Comparison of ENCODE assay signal across 12 cellular contexts in the genomic region with DNA sequence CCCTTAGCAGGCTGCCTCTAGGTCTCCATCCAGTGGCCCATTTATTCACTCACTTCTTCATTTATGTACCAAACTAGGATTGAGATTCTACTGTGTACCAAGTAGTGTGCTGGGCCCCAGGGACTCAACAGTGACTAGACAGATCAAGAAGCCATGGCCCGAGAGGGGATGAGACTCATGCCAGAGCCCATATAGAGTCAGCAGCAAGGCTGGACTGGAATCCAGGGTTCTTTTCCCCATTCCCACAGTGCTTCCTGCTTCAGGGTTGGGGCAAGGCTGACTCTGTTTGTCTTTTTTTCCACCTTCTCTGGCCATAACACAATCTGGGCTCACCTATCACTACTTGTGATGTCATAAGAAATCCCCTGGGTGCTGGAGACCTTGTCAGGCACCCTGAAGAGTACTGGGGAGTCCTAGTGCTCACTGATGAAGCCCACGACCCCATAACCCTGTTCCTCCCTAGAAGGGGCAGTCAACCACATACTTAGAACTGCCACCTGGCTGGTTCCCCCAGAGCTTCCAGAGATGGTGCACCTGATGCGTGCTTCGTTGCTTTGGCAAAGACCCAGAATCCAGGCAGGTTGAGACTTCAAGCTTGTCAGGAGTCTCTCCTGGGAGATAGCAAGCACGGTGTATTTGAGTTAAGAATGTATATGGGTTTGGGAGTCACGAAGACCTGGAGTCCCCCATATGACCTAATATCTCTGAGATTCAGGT. TPM values are rescaled to one million over a fixed set of nuclear protein-coding genes. Genes with fewer than 3 reads are reported as not detected.
DNase-seq lines count a peak whose midpoint lies in the region; ATAC-seq, FAIRE-seq and TF ChIP-seq lines count a peak whose summit lies in the region.
"Had no signal": no experiment of that assay in that cellular context is flagged by ENCODE, and none has a peak within 500 bp of the region (broad histone marks: within the 10 kb centered on the region; RNA-seq: fewer than 3 reads in every experiment).

No MANE protein-coding gene starts in this region.

- BruUV-seq in GM12878 (replicated peaks; lab: Mats Ljungman, UMichigan): no TSS peak

- peaks cover 14% of the 10 kb centered on the region for H3K4me1 Mint-ChIP-seq in activated naive CD4-positive, alpha-beta T cell treated with anti-CD3 and anti-CD28 coated beads, Interleukin-2, amount 50 U/mL, for 24 hours
- H3K4me1 Mint-ChIP-seq in activated naive CD4-positive, alpha-beta T cell treated with anti-CD3 and anti-CD28 coated beads, Interleukin-2, amount 10 ng/mL, durations not matched to agents 7 days and 5 days: peaks cover 30% of the 10 kb centered on the region

- DNase-seq in activated naive CD4-positive, alpha-beta T cell treated with anti-CD3 and anti-CD28 coated beads, Interleukin-2, amount 10 ng/mL, durations not matched to agents 7 days and 5 days: no peak
- no peak for DNase-seq in GM12878 (ENCODE audit: low read depth, low spot score)
- DNase-seq in lower lobe of right lung: no peak
- no peak for DNase-seq in tibial artery
- no peak for DNase-seq in NCI-H187 treated with DMSO at 0.1 percent for 48 hours (lab: John Stamatoyannopoulos, UW)
- no peak for DNase-seq in 8988T
- DNase-seq: activated CD4-positive, alpha-beta memory T cell treated with anti-CD3 and anti-CD28 coated beads, Interleukin-2, amount 10 ng/mL, durations not matched to agents 7 days and 5 days; cortex of kidney had no signal

- in situ Hi-C loops in GM12878 (cut with MboI): loop anchor here (5.0 kb wide), 2 partner anchors 103 to 128 kb away; no protein-coding TSS in a partner anchor

- H3K9ac ChIP-seq in GM12878 (ENCODE audit: control insufficient read depth, insufficient read depth, low read length): no peak overlapping the region

- no peak overlapping the region for H3K4me3 Mint-ChIP-seq in activated naive CD4-positive, alpha-beta T cell treated with anti-CD3 and anti-CD28 coated beads, Interleukin-2, amount 50 U/mL, for 24 hours
- no peak overlapping the region for H3K4me3 Mint-ChIP-seq in activated naive CD4-positive, alpha-beta T cell treated with anti-CD3 and anti-CD28 coated beads, Interleukin-2, amount 10 ng/mL, durations not matched to agents 7 days and 5 days
- H3K4me3 Mint-ChIP-seq: activated CD4-positive, alpha-beta memory T cell treated with anti-CD3 and anti-CD28 coated beads, Interleukin-2, amount 10 ng/mL, durations not matched to agents 7 days and 5 days had no signal

- H3K27ac ChIP-seq in GM12878 (ENCODE audit: control insufficient read depth, insufficient read depth) (no peak overlapping the region), lower lobe of right lung (peak overlapping the region; percentile 41), tibial artery (peak overlapping the region; percentile 82 to 85)

- RAD21 ChIA-PET in GM12878 (lab: Charles Lee; ENCODE audit: unreplicated experiment): interaction anchor here (0.7 to 4.3 kb wide), 6 partner anchors 24 to 128 kb away, joined by 3 to 43 read pairs (median 6); no protein-coding TSS in a partner anchor

- H3K27ac Mint-ChIP-seq in activated naive CD4-positive, alpha-beta T cell treated with anti-CD3 and anti-CD28 coated beads, Interleukin-2, amount 50 U/mL, for 24 hours: peak overlapping the region; percentile 33
- no peak overlapping the region for H3K27ac Mint-ChIP-seq in activated naive CD4-positive, alpha-beta T cell treated with anti-CD3 and anti-CD28 coated beads, Interleukin-2, amount 10 ng/mL, durations not matched to agents 7 days and 5 days
- H3K27ac Mint-ChIP-seq: activated CD4-positive, alpha-beta memory T cell treated with anti-CD3 and anti-CD28 coated beads, Interleukin-2, amount 10 ng/mL, durations not matched to agents 7 days and 5 days; activated naive CD4-positive, alpha-beta T cell treated with anti-CD3 and anti-CD28 coated beads, Interleukin-2, amount 50 U/mL, for 72 hours had no signal

- TF ChIP-seq RAD21 in GM12878 (IDR thresholded peaks at IDR 0.05; ENCODE audit: insufficient read depth, low read depth, low read length): 0 out of 2 replicates have a peak, but pooled peaks have one; percentile 3

- H3K27me3 Mint-ChIP-seq in activated naive CD4-positive, alpha-beta T cell treated with anti-CD3 and anti-CD28 coated beads, Interleukin-2, amount 50 U/mL, for 24 hours: peaks cover 6% of the 10 kb centered on the region
- H3K27me3 Mint-ChIP-seq in activated naive CD4-positive, alpha-beta T cell treated with anti-CD3 and anti-CD28 coated beads, Interleukin-2, amount 10 ng/mL, durations not matched to agents 7 days and 5 days: peaks cover 80% of the 10 kb centered on the region

- no peak for TF ChIP-seq EP300 in GM12878 (IDR thresholded peaks at IDR 0.05; ENCODE audit: borderline replicate concordance in 1 of 2, control insufficient read depth in 1 of 2, low read depth in 2 of 2, low read length in 2 of 2)

- H3K4me1 ChIP-seq in GM12878 (ENCODE audit: control insufficient read depth, insufficient read depth, low read length) (0 out of 2 replicates have a peak, but pooled peaks cover 2% of the 10 kb centered on the region), lower lobe of right lung (peaks cover 62% of the 10 kb centered on the region), tibial artery (peaks cover 0 to 84% (median 40%) of the 10 kb centered on the region in 4 donors)

- ATAC-seq in GM12878: no peak
- no peak for ATAC-seq in lower lobe of right lung
- no peak for ATAC-seq in HG02981 (IDR thresholded peaks at IDR 0.05; ENCODE audit: unreplicated experiment)

- intact Hi-C loops in GM12878 (cut with micrococcal nuclease; ENCODE audit: unreplicated experiment): loop anchor here (1.0 to 5.0 kb wide), 4 partner anchors 25 to 126 kb away; a partner anchor contains a TSS
- intact Hi-C loops in lower lobe of right lung (cut with DNase I): no loop called here
- intact Hi-C loops in tibial artery (cut with DNase I; ENCODE audit: low total_unique reads): loop anchor here (2.0 kb wide), 1 partner anchor 107 kb away; no protein-coding TSS in a partner anchor

- no peaks in the 10 kb centered on the region for H3K9me3 Mint-ChIP-seq in activated naive CD4-positive, alpha-beta T cell treated with anti-CD3 and anti-CD28 coated beads, Interleukin-2, amount 50 U/mL, for 24 hours
- H3K9me3 Mint-ChIP-seq in activated naive CD4-positive, alpha-beta T cell treated with anti-CD3 and anti-CD28 coated beads, Interleukin-2, amount 10 ng/mL, durations not matched to agents 7 days and 5 days: no peaks in the 10 kb centered on the region
- H3K9me3 Mint-ChIP-seq: activated CD4-positive, alpha-beta memory T cell treated with anti-CD3 and anti-CD28 coated beads, Interleukin-2, amount 10 ng/mL, durations not matched to agents 7 days and 5 days; activated naive CD4-positive, alpha-beta T cell treated with anti-CD3 and anti-CD28 coated beads, Interleukin-2, amount 50 U/mL, for 72 hours had no signal

- no peak overlapping the region for H2AFZ ChIP-seq in GM12878 (ENCODE audit: control insufficient read depth, low read depth, low read length)

- H3K4me3 ChIP-seq in GM12878 (no peak overlapping the region), lower lobe of right lung (no peak overlapping the region), tibial artery (no peak overlapping the region)

- no peaks in the 10 kb centered on the region for H3K36me3 Mint-ChIP-seq in activated naive CD4-positive, alpha-beta T cell treated with anti-CD3 and anti-CD28 coated beads, Interleukin-2, amount 50 U/mL, for 24 hours
- no peaks in the 10 kb centered on the region for H3K36me3 Mint-ChIP-seq in activated naive CD4-positive, alpha-beta T cell treated with anti-CD3 and anti-CD28 coated beads, Interleukin-2, amount 10 ng/mL, durations not matched to agents 7 days and 5 days
- H3K36me3 Mint-ChIP-seq: activated naive CD4-positive, alpha-beta T cell treated with anti-CD3 and anti-CD28 coated beads, Interleukin-2, amount 50 U/mL, for 72 hours had no signal

- WGBS in GM12878 (ENCODE audit: insufficient coverage, insufficient replicate concordance, low lambda C conversion rate, missing lambda C conversion rate): 30% methylated on average over 6 of the region's 6 CpGs

- no peak for TF ChIP-seq POLR2A in GM12878 (IDR thresholded peaks at IDR 0.05; ENCODE audit: low read depth, low read length)

- H3K36me3 ChIP-seq in GM12878 (ENCODE audit: control insufficient read depth in 2 of 2, insufficient read depth in 2 of 2, low read length in 1 of 2) (no peaks in the 10 kb centered on the region), lower lobe of right lung (no peaks in the 10 kb centered on the region), tibial artery (no peaks in the 10 kb centered on the region)

- SMC1A ChIA-PET in GM12878 (lab: Charles Lee; ENCODE audit: uncharacterized antibody, unreplicated experiment): interaction anchor here (0.7 to 5.4 kb wide), 7 partner anchors 10 to 133 kb away, joined by 3 to 45 read pairs (median 3); no protein-coding TSS in a partner anchor

- H3K4me2 ChIP-seq in GM12878 (ENCODE audit: control insufficient read depth, insufficient read depth): no peak overlapping the region

- POLR2A ChIA-PET in GM12878 (lab: Charles Lee): interaction anchor here (1.3 kb wide), 1 partner anchor 104 kb away, joined by 3 read pairs; no protein-coding TSS in a partner anchor

- FAIRE-seq in GM12878 (lab: Jason Lieb, UNC): no peak
- FAIRE-seq: urothelium cell line had no signal

- no peaks in the 10 kb centered on the region; the same call in 2 of the 3 replicates for H3K9me3 ChIP-seq in GM12878 (replicated peaks; ENCODE audit: control insufficient read depth, insufficient read depth, low read length)
- H3K9me3 ChIP-seq in lower lobe of right lung: no peaks in the 10 kb centered on the region
- no peaks in the 10 kb centered on the region for H3K9me3 ChIP-seq in tibial artery

- H3K27me3 ChIP-seq in GM12878 (replicated peaks in 1 of 2; ENCODE audit: control insufficient read depth in 2 of 2, insufficient read depth in 2 of 2, low read length in 1 of 2) (no peaks in the 10 kb centered on the region; a peak in 2 of 4 replicates), lower lobe of right lung (ENCODE audit: low read depth) (no peaks in the 10 kb centered on the region), tibial artery (no peaks in the 10 kb centered on the region)

- no peak for TF ChIP-seq CTCF in GM12878 (IDR thresholded peaks at IDR 0.05 in 2 of 3, conservative IDR thresholded peaks at IDR 0.05 in 1 of 3; ENCODE audit: control insufficient read depth in 2 of 3, extremely low read depth in 1 of 3, insufficient read depth in 1 of 3, low read depth in 3 of 3, low read length in 3 of 3)
- TF ChIP-seq CTCF in lower lobe of right lung (IDR thresholded peaks at IDR 0.05): no peak
- no peak for TF ChIP-seq CTCF in tibial artery (IDR thresholded peaks at IDR 0.05)

- CTCF ChIA-PET in activated naive CD4-positive, alpha-beta T cell treated with anti-CD3 and anti-CD28 coated beads, Interleukin-2, amount 10 ng/mL, durations not matched to agents 7 days and 5 days (lab: Charles Lee): interaction anchor here (0.6 to 7.0 kb wide), 8 partner anchors 15 to 298 kb away, joined by 3 to 91 read pairs (median 3); no protein-coding TSS in a partner anchor
- CTCF ChIA-PET in GM12878 (lab: Yijun Ruan, JAX): interaction anchor here (0.5 to 9.8 kb wide), 11 partner anchors 16 to 154 kb away, joined by 3 to 81 read pairs (median 3); no protein-coding TSS in a partner anchor

- no peaks in the 10 kb centered on the region for H4K20me1 ChIP-seq in GM12878 (ENCODE audit: control insufficient read depth, insufficient read depth)

- H3K79me2 ChIP-seq in GM12878 (ENCODE audit: control insufficient read depth, insufficient read depth, low read length): no peaks in the 10 kb centered on the region

RNA-seq across cellular contexts. Expression of a gene that starts 6.2 kb away (rescaled TPM):
- not detected in 2 replicates for total RNA-seq in GM12878 (2013; cell fraction: nucleolus; rRNA removed)
- total RNA-seq in GM12878 (2014; rRNA removed) (under 0.01 and 0.11 TPM in 2 replicates), GM12878 (2014; rRNA removed; fragmentation: Illumina TruSeq; extraction: Trizol) (not detected in 2 replicates), GM12878 (2021) (0.05 and 0.10 TPM in 2 replicates), lower lobe of right lung (9.9 TPM)
- 0.25 TPM for polyA plus RNA-seq in GM12878 (2011; ENCODE audit: low read depth)
- polyA plus RNA-seq in GM12878 (2011; rRNA removed) (not detected in 2 replicates), GM12878 (2014; fragmentation: Illumina TruSeq; extraction: Trizol) (0.01 TPM in 1 of 2 replicates, not detected in the other), GM12878 (2014; fragmentation: Nextera tagmentation; extraction: Ambion mirVana) (not detected), GM12878 (2014; rRNA removed) (0.03 and 0.05 TPM in 2 replicates), GM12878 (2016; fragmentation: Nextera tagmentation; extraction: Ambion mirVana) (under 1 TPM in 1 of 2 experiments, not detected in 1; 0.08 TPM)
- not detected in 2 replicates for polyA plus RNA-seq in GM12878 (2011; cell fraction: cytosol; rRNA removed)
- 0.06 and 0.15 TPM in 2 replicates for polyA plus RNA-seq in GM12878 (2011; cell fraction: nucleus; rRNA removed)
- polyA plus RNA-seq in GM12878 (2012): 0.28 and 0.34 TPM in 2 replicates
- polyA minus RNA-seq in GM12878 (2011; rRNA and poly(A)+ RNA removed): not detected in 2 replicates
- polyA minus RNA-seq in GM12878 (2011; cell fraction: cytosol; rRNA and poly(A)+ RNA removed): not detected in 2 replicates
- not detected in 2 replicates for polyA minus RNA-seq in GM12878 (2011; cell fraction: nucleus; rRNA and poly(A)+ RNA removed)

RNA-seq across cellular contexts. Expression of a gene that starts 56.1 kb away (rescaled TPM):
- 17.9 and 19.4 TPM in 2 replicates for total RNA-seq in GM12878 (2013; cell fraction: nucleolus; rRNA removed)
- total RNA-seq in GM12878 (2014; rRNA removed) (10.8 and 14.1 TPM in 2 replicates), GM12878 (2014; rRNA removed; fragmentation: Illumina TruSeq; extraction: Trizol) (31.1 and 32.7 TPM in 2 replicates), GM12878 (2021) (6.4 and 8.2 TPM in 2 replicates), lower lobe of right lung (9.8 TPM)
- 14.4 TPM for polyA plus RNA-seq in GM12878 (2011; ENCODE audit: low read depth)
- polyA plus RNA-seq in GM12878 (2011; rRNA removed) (14.6 and 25.1 TPM in 2 replicates), GM12878 (2014; fragmentation: Illumina TruSeq; extraction: Trizol) (31.7 and 46.4 TPM in 2 replicates), GM12878 (2014; fragmentation: Nextera tagmentation; extraction: Ambion mirVana) (10 to 100 TPM; 46.5 to 53.6 TPM), GM12878 (2014; rRNA removed) (30.0 and 53.4 TPM in 2 replicates), GM12878 (2016; fragmentation: Nextera tagmentation; extraction: Ambion mirVana) (10 to 100 TPM; 36.1 to 44.9 TPM)
- polyA plus RNA-seq in GM12878 (2011; cell fraction: cytosol; rRNA removed): 3.1 and 7.0 TPM in 2 replicates
- polyA plus RNA-seq in GM12878 (2011; cell fraction: nucleus; rRNA removed): 6.4 and 10.2 TPM in 2 replicates
- polyA plus RNA-seq in GM12878 (2012): 12.6 and 22.5 TPM in 2 replicates
- polyA minus RNA-seq in GM12878 (2011; rRNA and poly(A)+ RNA removed): 3.1 and 4.0 TPM in 2 replicates
- polyA minus RNA-seq in GM12878 (2011; cell fraction: cytosol; rRNA and poly(A)+ RNA removed): 2.7 and 3.5 TPM in 2 replicates
- 1.9 and 4.2 TPM in 2 replicates for polyA minus RNA-seq in GM12878 (2011; cell fraction: nucleus; rRNA and poly(A)+ RNA removed)
